In genomic region chr9:31542384-31543055, GRCh38 we compare ENCODE assay signal across 8 cellular contexts.
A peak's percentile ranks its signal among the peaks of the same experiment; 100 is the strongest.
DNase-seq lines count a peak whose midpoint lies in the region; ATAC-seq and TF ChIP-seq lines count a peak whose summit lies in the region.

No MANE protein-coding gene starts in this region.

- peaks cover 4% of the 10 kb centered on the region for H3K36me3 Mint-ChIP-seq in progenitor cell of endocrine pancreas (ENCODE audit: insufficient read depth)

- no peaks in the 10 kb centered on the region for H3K27me3 ChIP-seq in SJCRH30
- no peaks in the 10 kb centered on the region for H3K27me3 ChIP-seq in esophagus muscularis mucosa

- intact Hi-C loops in esophagus muscularis mucosa (cut with DNase I), result no loop called here

- peak overlapping the region; percentile 75 for H3K27ac Mint-ChIP-seq in progenitor cell of endocrine pancreas

- no peak overlapping the region for H3K4me3 Mint-ChIP-seq in progenitor cell of endocrine pancreas (ENCODE audit: low read depth)

- peak; percentile 100 for ATAC-seq in GM21526 (IDR thresholded peaks at IDR 0.05; ENCODE audit: low FRiP score, unreplicated experiment)
- ATAC-seq in HG03575 (IDR thresholded peaks at IDR 0.05; ENCODE audit: extremely low read depth, insufficient number of reproducible peaks, low FRiP score, unreplicated experiment), result peak; percentile 99

- H3K4me3 ChIP-seq in SJCRH30, result peak overlapping the region; percentile 35
- peak overlapping the region in 1 of 4 donors; percentile 12 for H3K4me3 ChIP-seq in esophagus muscularis mucosa

- peaks cover 25% of the 10 kb centered on the region for H3K4me1 Mint-ChIP-seq in progenitor cell of endocrine pancreas (ENCODE audit: low read depth)

- H3K9me3 ChIP-seq in SJCRH30 (replicated peaks) (no peaks in the 10 kb centered on the region), esophagus muscularis mucosa (no peaks in the 10 kb centered on the region)

- peaks cover 5% of the 10 kb centered on the region for H3K9me3 Mint-ChIP-seq in progenitor cell of endocrine pancreas (ENCODE audit: low read depth)

- TF ChIP-seq POLR2A in esophagus muscularis mucosa (IDR thresholded peaks at IDR 0.05; ENCODE audit: low read depth), result no peak

- H3K27me3 Mint-ChIP-seq in progenitor cell of endocrine pancreas, result no peaks in the 10 kb centered on the region

- H3K4me1 ChIP-seq in SJCRH30 (peaks cover 15% of the 10 kb centered on the region), esophagus muscularis mucosa (peaks cover 0 to 43% (median 42%) of the 10 kb centered on the region in 4 donors)

- DNase-seq in activated CD4-positive, alpha-beta T cell treated with anti-CD3 and anti-CD28 coated beads for 48 hours, result peak; percentile 11
- DNase-seq in activated CD4-positive, alpha-beta T cell treated with anti-CD3 and anti-CD28 coated beads, Interleukin-2, amount 50 U/mL, for 1 hour, result no peak
- DNase-seq in SJCRH30 (peak; percentile 73 to 80), esophagus muscularis mucosa (ENCODE audit: extremely low spot score) (no peak), progenitor cell of endocrine pancreas (ENCODE audit: low spot score, unreplicated experiment) (no peak), occipital lobe (lab: John Stamatoyannopoulos, UW) (no peak)

- TF ChIP-seq CTCF in esophagus muscularis mucosa (IDR thresholded peaks at IDR 0.05), result peak in 2 of 3 experiments; percentile 13 to 51
- TF ChIP-seq CTCF in progenitor cell of endocrine pancreas (IDR thresholded peaks at IDR 0.05; ENCODE audit: unreplicated experiment), result peak; percentile 50

- no peak for TF ChIP-seq EP300 in esophagus muscularis mucosa (IDR thresholded peaks at IDR 0.05)

- H3K36me3 ChIP-seq in SJCRH30 (no peaks in the 10 kb centered on the region), esophagus muscularis mucosa (no peaks in the 10 kb centered on the region)

- 44% methylated on average over 5 of the region's 5 CpGs for WGBS in esophagus muscularis mucosa

- H3K27ac ChIP-seq in SJCRH30 (peak overlapping the region; percentile 68), esophagus muscularis mucosa (replicated peaks in 1 of 4) (peak overlapping the region in 3 of 4 donors; percentile 29 to 59 (median 54))

Comparison
In these comparisons a context has a peak if more than half of its experiments do, and no peak if none do; other contexts are left out.
1. DNase-seq: peak in activated CD4-positive, alpha-beta T cell treated with anti-CD3 and anti-CD28 coated beads for 48 hours (single experiment) and SJCRH30 (2 of 2); none in activated CD4-positive, alpha-beta T cell treated with anti-CD3 and anti-CD28 coated beads, Interleukin-2, amount 50 U/mL, for 1 hour (single experiment), esophagus muscularis mucosa (single experiment), progenitor cell of endocrine pancreas (single experiment) and occipital lobe (single experiment).